8 cellular contexts compared by ENCODE assay signal in genomic region chr4:169756971-169757574, GRCh38. TPM values are rescaled to one million over a fixed set of nuclear protein-coding genes. Genes with fewer than 3 reads are reported as not detected.
DNase-seq lines count a peak whose midpoint lies in the region; ATAC-seq and TF ChIP-seq lines count a peak whose summit lies in the region.

No MANE protein-coding gene starts in this region.

- no peaks in the 10 kb centered on the region for H3K27me3 Mint-ChIP-seq in activated naive CD4-positive, alpha-beta T cell treated with anti-CD3 and anti-CD28 coated beads, Interleukin-2, amount 50 U/mL, for 24 hours

- peaks cover 0 to 18% (median 14%) of the 10 kb centered on the region in 4 donors for H3K4me1 ChIP-seq in sigmoid colon

- WGBS in sigmoid colon, 2 donors, result 1 to 2% methylated on average over 13 of the region's 13 CpGs

- TF ChIP-seq POLR2A in sigmoid colon (IDR thresholded peaks at IDR 0.05), result no peak

- peak overlapping the region; percentile 14 for H3K27ac Mint-ChIP-seq in activated naive CD4-positive, alpha-beta T cell treated with anti-CD3 and anti-CD28 coated beads, Interleukin-2, amount 50 U/mL, for 24 hours

- ATAC-seq in HG03095 (IDR thresholded peaks at IDR 0.05; ENCODE audit: unreplicated experiment) (peak; percentile 28), left lobe of liver (no peak)

- peak overlapping the region; percentile 96 for H3K4me3 Mint-ChIP-seq in activated naive CD4-positive, alpha-beta T cell treated with anti-CD3 and anti-CD28 coated beads, Interleukin-2, amount 50 U/mL, for 24 hours

- H3K9me3 Mint-ChIP-seq in activated naive CD4-positive, alpha-beta T cell treated with anti-CD3 and anti-CD28 coated beads, Interleukin-2, amount 50 U/mL, for 24 hours, result no peaks in the 10 kb centered on the region

- intact Hi-C loops in sigmoid colon (cut with DNase I), result loop anchor here (2.0 kb wide), 2 partner anchors 146 to 270 kb away; partner anchors contain the start of gene MFAP3L
- intact Hi-C loops in posterior cingulate gyrus (cut with DNase I), result loop anchor here (1.0 kb wide), 1 partner anchor 34 kb away; no protein-coding TSS in a partner anchor

- H3K36me3 ChIP-seq in sigmoid colon, result peaks cover 0 to 14% (median 4%) of the 10 kb centered on the region in 4 donors

- peaks cover 3% of the 10 kb centered on the region for H3K36me3 Mint-ChIP-seq in activated naive CD4-positive, alpha-beta T cell treated with anti-CD3 and anti-CD28 coated beads, Interleukin-2, amount 50 U/mL, for 24 hours

- H3K27ac ChIP-seq in VCaP (peak overlapping the region; percentile 81), sigmoid colon (peak overlapping the region; percentile 75 to 80 (median 78))

- TF ChIP-seq CTCF in VCaP (conservative IDR thresholded peaks at IDR 0.05) (no peak), sigmoid colon (IDR thresholded peaks at IDR 0.05) (no peak)

- peaks cover 24% of the 10 kb centered on the region for H3K4me1 Mint-ChIP-seq in activated naive CD4-positive, alpha-beta T cell treated with anti-CD3 and anti-CD28 coated beads, Interleukin-2, amount 50 U/mL, for 24 hours

- H3K9me3 ChIP-seq in sigmoid colon, result no peaks in the 10 kb centered on the region

- H3K27me3 ChIP-seq in sigmoid colon, result no peaks in the 10 kb centered on the region

- no peak for TF ChIP-seq EP300 in sigmoid colon (IDR thresholded peaks at IDR 0.05)

- peak overlapping the region; percentile 57 to 81 (median 80) for H3K4me3 ChIP-seq in sigmoid colon

- no peak for DNase-seq in activated naive CD4-positive, alpha-beta T cell treated with anti-CD3 and anti-CD28 coated beads, Interleukin-2, amount 50 U/mL, for 16 hours
- DNase-seq in foreskin melanocyte (peak; percentile 4), sigmoid colon (no peak), left lobe of liver (ENCODE audit: low spot score) (no peak), posterior cingulate gyrus (no peak)

RNA-seq across cellular contexts. Expression of gene HPF1, which starts 0.7 kb away (rescaled TPM):
- total RNA-seq in sigmoid colon, result 10 to 100 TPM; 22.7 to 70.3 (median 52.0) TPM
- 10 to 100 TPM; 15.7 to 25.8 (median 20.8) TPM for polyA plus RNA-seq in sigmoid colon
- total RNA-seq in left lobe of liver, result 6.4 TPM
